In genomic region chr15:64153480-64154367, GRCh38 we compare ENCODE assay signal across 1 cellular context.
TF ChIP-seq lines count a peak whose summit lies in the region.

No MANE protein-coding gene starts in this region.

TF ChIP-seq in SK-N-SH, 30 proteins besides CTCF, POLR2A, EP300 and RAD21 (continued from another document):
- no peak for TF ChIP-seq REST (IDR thresholded peaks at IDR 0.05; ENCODE audit: low read depth, low read length)
- peak; percentile 66 for TF ChIP-seq SMC3 (IDR thresholded peaks at IDR 0.05; ENCODE audit: low read depth, low read length)
- TF ChIP-seq CHD2 (IDR thresholded peaks at IDR 0.05; ENCODE audit: low read length, partially characterized antibody): peak; percentile 81
- no peak for TF ChIP-seq FOXM1 (IDR thresholded peaks at IDR 0.05; ENCODE audit: low read depth)
- no peak for TF ChIP-seq GATA2 (CRISPR knock-in tag; IDR thresholded peaks at IDR 0.05)
- TF ChIP-seq TEAD4 (IDR thresholded peaks at IDR 0.05; ENCODE audit: borderline replicate concordance, insufficient read depth): no peak
- no peak for TF ChIP-seq IRF3 (IDR thresholded peaks at IDR 0.05; ENCODE audit: low read depth, low read length)
- TF ChIP-seq EZH2phosphoT487 (IDR thresholded peaks at IDR 0.05; ENCODE audit: borderline replicate concordance, low read depth): no peak
- no peak for TF ChIP-seq ZBTB33 (IDR thresholded peaks at IDR 0.05; ENCODE audit: borderline replicate concordance, low read depth)
- TF ChIP-seq RXRA (IDR thresholded peaks at IDR 0.05; ENCODE audit: borderline replicate concordance, low read depth): no peak
- 0 out of 2 replicates have a peak, but pooled peaks have one; percentile 64 for TF ChIP-seq RFX5 (IDR thresholded peaks at IDR 0.05; ENCODE audit: low read length)
- TF ChIP-seq TAF1 (IDR thresholded peaks at IDR 0.05; ENCODE audit: borderline replicate concordance, low read depth, low read length): no peak
- peak; percentile 54 for TF ChIP-seq PBX3 (IDR thresholded peaks at IDR 0.05)
- no peak for TF ChIP-seq USF2 (IDR thresholded peaks at IDR 0.05; ENCODE audit: borderline replicate concordance, low read depth, low read length)
- TF ChIP-seq YY1 (IDR thresholded peaks at IDR 0.05; ENCODE audit: low read depth): no peak
